In the genomic region with DNA sequence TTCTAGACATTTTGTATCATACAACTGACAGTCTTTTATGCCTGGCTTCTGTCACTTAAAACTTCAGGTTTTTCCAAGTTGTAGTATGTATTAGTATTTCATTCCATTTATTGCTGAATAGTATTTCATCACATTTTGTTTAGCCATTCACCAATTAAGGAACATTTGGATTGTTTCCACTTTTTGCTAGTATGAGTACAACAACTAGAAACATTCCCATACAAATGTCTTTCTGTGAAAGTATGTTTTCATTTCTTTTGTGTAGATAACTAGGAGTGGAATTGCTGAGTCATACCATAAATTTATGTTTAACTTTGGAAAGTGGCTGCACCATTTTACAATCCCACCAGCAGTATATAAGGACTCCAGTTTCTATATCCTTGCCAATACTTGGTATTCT, we compare ENCODE assay signal across 14 cellular contexts.
A peak's percentile ranks its signal among the peaks of the same experiment; 100 is the strongest.
DNase-seq lines count a peak whose midpoint lies in the region; ATAC-seq and TF ChIP-seq lines count a peak whose summit lies in the region.
"Had no signal": no experiment of that assay in that cellular context is flagged by ENCODE, and none has a peak within 500 bp of the region (broad histone marks: within the 10 kb centered on the region; RNA-seq: fewer than 3 reads in every experiment).

No MANE protein-coding gene starts in this region.

- no peak overlapping the region for H3K4me3 Mint-ChIP-seq in activated CD8-positive, alpha-beta T cell treated with anti-CD3 and anti-CD28 coated beads for 36 hours
- no peak overlapping the region for H3K4me3 Mint-ChIP-seq in activated CD8-positive, alpha-beta T cell treated with anti-CD3 and anti-CD28 coated beads, Interleukin-2, amount 10 ng/mL, durations not matched to agents 7 days and 5 days
- H3K4me3 Mint-ChIP-seq in stimulated activated effector memory CD8-positive, alpha-beta T cell treated with anti-CD3 and anti-CD28 coated beads, Interleukin-12 subunit alpha, Interleukin-12 subunit beta, amount 100 ng/mL, for 72 hours: no peak overlapping the region
- H3K4me3 Mint-ChIP-seq: brain; neural progenitor cell; stimulated activated memory B cell treated with anti-CD40 and anti-IgM and Interleukin-4, amounts not matched to agents 10 μg/mL and 1 μg/mL and 100 μg/mL, for 72 hours had no signal

- H4K20me1 ChIP-seq in fibroblast of lung (ENCODE audit: control insufficient read depth, extremely low read depth, insufficient read depth, low read length): peaks cover 2% of the 10 kb centered on the region

- ATAC-seq in activated CD8-positive, alpha-beta T cell treated with anti-CD3 and anti-CD28 coated beads for 36 hours: no peak
- ATAC-seq in activated CD8-positive, alpha-beta T cell treated with anti-CD3 and anti-CD28 coated beads, Interleukin-2, amount 10 ng/mL, durations not matched to agents 7 days and 5 days: no peak
- ATAC-seq in stimulated activated effector memory CD8-positive, alpha-beta T cell treated with anti-CD3 and anti-CD28 coated beads, Interleukin-12 subunit alpha, Interleukin-12 subunit beta, amount 100 ng/mL, for 72 hours: no peak
- no peak for ATAC-seq in GM18502 (IDR thresholded peaks at IDR 0.05; ENCODE audit: poor library complexity, unreplicated experiment)
- ATAC-seq: stimulated activated memory B cell treated with anti-CD40 and anti-IgM and Interleukin-4, amounts not matched to agents 10 μg/mL and 1 μg/mL and 100 μg/mL, for 72 hours had no signal

- peaks cover 25% of the 10 kb centered on the region for H3K4me1 Mint-ChIP-seq in activated CD8-positive, alpha-beta T cell treated with anti-CD3 and anti-CD28 coated beads for 36 hours (ENCODE audit: low read depth)
- peaks cover 24% of the 10 kb centered on the region for H3K4me1 Mint-ChIP-seq in activated CD8-positive, alpha-beta T cell treated with anti-CD3 and anti-CD28 coated beads, Interleukin-2, amount 10 ng/mL, durations not matched to agents 7 days and 5 days (ENCODE audit: low read depth)
- H3K4me1 Mint-ChIP-seq in stimulated activated effector memory CD8-positive, alpha-beta T cell treated with anti-CD3 and anti-CD28 coated beads, Interleukin-12 subunit alpha, Interleukin-12 subunit beta, amount 100 ng/mL, for 72 hours: peaks cover 15% of the 10 kb centered on the region
- H3K4me1 Mint-ChIP-seq: brain, neural progenitor cell had no signal

- no peaks in the 10 kb centered on the region for H3K27me3 Mint-ChIP-seq in activated CD8-positive, alpha-beta T cell treated with anti-CD3 and anti-CD28 coated beads for 36 hours
- H3K27me3 Mint-ChIP-seq in activated CD8-positive, alpha-beta T cell treated with anti-CD3 and anti-CD28 coated beads, Interleukin-2, amount 10 ng/mL, durations not matched to agents 7 days and 5 days (ENCODE audit: low read depth): no peaks in the 10 kb centered on the region
- H3K27me3 Mint-ChIP-seq: brain; stimulated activated memory B cell treated with anti-CD40 and anti-IgM and Interleukin-4, amounts not matched to agents 10 μg/mL and 1 μg/mL and 100 μg/mL, for 72 hours had no signal

- H3K4me3 ChIP-seq in SJSA1 (no peak overlapping the region), fibroblast of lung (replicated peaks in 1 of 4; ENCODE audit: control extremely low read depth in 1 of 4, insufficient read depth in 1 of 4, low read depth in 3 of 4, low read length in 4 of 4) (no peak overlapping the region)
- H3K4me3 ChIP-seq: esophagus muscularis mucosa, neural progenitor cell had no signal

- CTCF ChIA-PET in activated CD8-positive, alpha-beta T cell treated with anti-CD3 and anti-CD28 coated beads for 36 hours (lab: Charles Lee): no interaction called here
- CTCF ChIA-PET in activated CD8-positive, alpha-beta T cell treated with anti-CD3 and anti-CD28 coated beads, Interleukin-2, amount 10 ng/mL, durations not matched to agents 7 days and 5 days (lab: Charles Lee): no interaction called here

- H3K4me1 ChIP-seq in SJSA1 (replicated peaks) (peaks cover 12% of the 10 kb centered on the region), fibroblast of lung (ENCODE audit: control insufficient read depth, extremely low read depth, insufficient read depth, low read length) (peaks cover 8% of the 10 kb centered on the region)
- H3K4me1 ChIP-seq: neural progenitor cell had no signal

- no peaks in the 10 kb centered on the region for H3K79me2 ChIP-seq in fibroblast of lung (ENCODE audit: control insufficient read depth, insufficient read depth, low read length)

- H3K9me3 Mint-ChIP-seq in activated CD8-positive, alpha-beta T cell treated with anti-CD3 and anti-CD28 coated beads for 36 hours: no peaks in the 10 kb centered on the region
- no peaks in the 10 kb centered on the region for H3K9me3 Mint-ChIP-seq in activated CD8-positive, alpha-beta T cell treated with anti-CD3 and anti-CD28 coated beads, Interleukin-2, amount 10 ng/mL, durations not matched to agents 7 days and 5 days (ENCODE audit: insufficient read depth)
- H3K9me3 Mint-ChIP-seq in stimulated activated effector memory CD8-positive, alpha-beta T cell treated with anti-CD3 and anti-CD28 coated beads, Interleukin-12 subunit alpha, Interleukin-12 subunit beta, amount 100 ng/mL, for 72 hours: no peaks in the 10 kb centered on the region
- H3K9me3 Mint-ChIP-seq: brain; neural progenitor cell; stimulated activated memory B cell treated with anti-CD40 and anti-IgM and Interleukin-4, amounts not matched to agents 10 μg/mL and 1 μg/mL and 100 μg/mL, for 72 hours had no signal

- H3K27me3 ChIP-seq in SJSA1 (replicated peaks): no peaks in the 10 kb centered on the region
- no peaks in the 10 kb centered on the region for H3K27me3 ChIP-seq in fibroblast of lung (ENCODE audit: control insufficient read depth, insufficient read depth, low read length)
- H3K27me3 ChIP-seq: esophagus muscularis mucosa, neural progenitor cell had no signal

- POLR2A ChIA-PET in activated CD8-positive, alpha-beta T cell treated with anti-CD3 and anti-CD28 coated beads for 36 hours (lab: Charles Lee): no interaction called here
- POLR2A ChIA-PET in activated CD8-positive, alpha-beta T cell treated with anti-CD3 and anti-CD28 coated beads, Interleukin-2, amount 10 ng/mL, durations not matched to agents 7 days and 5 days (lab: Charles Lee): no interaction called here

- no peak overlapping the region for H2AFZ ChIP-seq in fibroblast of lung (ENCODE audit: low read length)
- H2AFZ ChIP-seq: neural progenitor cell had no signal

- H3K27ac Mint-ChIP-seq in activated CD8-positive, alpha-beta T cell treated with anti-CD3 and anti-CD28 coated beads for 36 hours: peak overlapping the region; percentile 26
- no peak overlapping the region for H3K27ac Mint-ChIP-seq in activated CD8-positive, alpha-beta T cell treated with anti-CD3 and anti-CD28 coated beads, Interleukin-2, amount 10 ng/mL, durations not matched to agents 7 days and 5 days
- H3K27ac Mint-ChIP-seq in stimulated activated effector memory CD8-positive, alpha-beta T cell treated with anti-CD3 and anti-CD28 coated beads, Interleukin-12 subunit alpha, Interleukin-12 subunit beta, amount 100 ng/mL, for 72 hours: peak overlapping the region; percentile 1
- H3K27ac Mint-ChIP-seq: brain; neural progenitor cell; stimulated activated memory B cell treated with anti-CD40 and anti-IgM and Interleukin-4, amounts not matched to agents 10 μg/mL and 1 μg/mL and 100 μg/mL, for 72 hours had no signal

- peak overlapping the region; percentile 34 for H3K27ac ChIP-seq in SJSA1
- H3K27ac ChIP-seq in fibroblast of lung (ENCODE audit: insufficient read depth, low read length): peak overlapping the region; percentile 49
- H3K27ac ChIP-seq: neural progenitor cell had no signal

- H3K4me2 ChIP-seq in fibroblast of lung (ENCODE audit: extremely low read depth, insufficient read depth, low read length): peak overlapping the region; percentile 29
- H3K4me2 ChIP-seq: neural progenitor cell had no signal

- H3K9me3 ChIP-seq in SJSA1 (replicated peaks): no peaks in the 10 kb centered on the region
- H3K9me3 ChIP-seq in fibroblast of lung (ENCODE audit: control insufficient read depth, insufficient read depth, low read depth, low read length): no peaks in the 10 kb centered on the region
- H3K9me3 ChIP-seq: esophagus muscularis mucosa had no signal

- peaks cover 9% of the 10 kb centered on the region; the same call in 1 of the 2 replicates for H3K36me3 ChIP-seq in SJSA1
- no peaks in the 10 kb centered on the region for H3K36me3 ChIP-seq in fibroblast of lung (ENCODE audit: control insufficient read depth, insufficient read depth, low read length)
- H3K36me3 ChIP-seq: neural progenitor cell had no signal

- intact Hi-C loops in activated CD8-positive, alpha-beta T cell treated with anti-CD3 and anti-CD28 coated beads for 36 hours (cut with micrococcal nuclease): no loop called here

- TF ChIP-seq CTCF in activated CD8-positive, alpha-beta T cell treated with anti-CD3 and anti-CD28 coated beads for 36 hours (IDR thresholded peaks at IDR 0.05): no peak
- no peak for TF ChIP-seq CTCF in fibroblast of lung (conservative IDR thresholded peaks at IDR 0.05 in 1 of 2, IDR thresholded peaks at IDR 0.05 in 1 of 2; ENCODE audit: low read depth in 1 of 2, low read length in 2 of 2)

- DNase-seq in activated CD8-positive, alpha-beta T cell treated with anti-CD3 and anti-CD28 coated beads for 36 hours: no peak
- DNase-seq in activated CD8-positive, alpha-beta T cell treated with anti-CD3 and anti-CD28 coated beads, Interleukin-2, amount 10 ng/mL, durations not matched to agents 7 days and 5 days: no peak
- DNase-seq in SJSA1 (ENCODE audit: low read depth in 1 of 2, low spot score in 2 of 2) (peak in 1 of 2 experiments; percentile 39), fibroblast of lung (ENCODE audit: low read depth in 2 of 2) (peak; percentile 79 to 96), NCI-H446 (lab: John Stamatoyannopoulos, UW) (no peak), COR-L47 (lab: John Stamatoyannopoulos, UW) (no peak)
- no peak for DNase-seq in stimulated activated effector memory CD8-positive, alpha-beta T cell treated with anti-CD3 and anti-CD28 coated beads, Interleukin-12 subunit alpha, Interleukin-12 subunit beta, amount 100 ng/mL, for 72 hours (ENCODE audit: low spot score in 2 of 2)
- DNase-seq: 8988T, T1000 had no signal

- no peak overlapping the region for H3K9ac ChIP-seq in fibroblast of lung (ENCODE audit: insufficient read depth, low read length)
- H3K9ac ChIP-seq: neural progenitor cell had no signal

- H3K36me3 Mint-ChIP-seq in activated CD8-positive, alpha-beta T cell treated with anti-CD3 and anti-CD28 coated beads for 36 hours (ENCODE audit: low read depth): peaks cover 3% of the 10 kb centered on the region
- H3K36me3 Mint-ChIP-seq in activated CD8-positive, alpha-beta T cell treated with anti-CD3 and anti-CD28 coated beads, Interleukin-2, amount 10 ng/mL, durations not matched to agents 7 days and 5 days (ENCODE audit: low read depth): peaks cover 12% of the 10 kb centered on the region
- peaks cover 12% of the 10 kb centered on the region for H3K36me3 Mint-ChIP-seq in stimulated activated effector memory CD8-positive, alpha-beta T cell treated with anti-CD3 and anti-CD28 coated beads, Interleukin-12 subunit alpha, Interleukin-12 subunit beta, amount 100 ng/mL, for 72 hours

Comparison
In these comparisons a context has a peak if more than half of its experiments do, and no peak if none do; other contexts are left out.
1. DNase-seq: peak in fibroblast of lung (2 of 2); none in activated CD8-positive, alpha-beta T cell treated with anti-CD3 and anti-CD28 coated beads for 36 hours (single experiment), activated CD8-positive, alpha-beta T cell treated with anti-CD3 and anti-CD28 coated beads, Interleukin-2, amount 10 ng/mL, durations not matched to agents 7 days and 5 days (single experiment), stimulated activated effector memory CD8-positive, alpha-beta T cell treated with anti-CD3 and anti-CD28 coated beads, Interleukin-12 subunit alpha, Interleukin-12 subunit beta, amount 100 ng/mL, for 72 hours (0 of 2), NCI-H446 (0 of 2) and COR-L47 (single experiment).